In genomic region chr1:8247821-8248436, GRCh38 we compare ENCODE assay signal across 23 cellular contexts.
DNase-seq lines count a peak whose midpoint lies in the region; ATAC-seq, FAIRE-seq and TF ChIP-seq lines count a peak whose summit lies in the region.
"Had no signal": no experiment of that assay in that cellular context is flagged by ENCODE, and none has a peak within 500 bp of the region (broad histone marks: within the 10 kb centered on the region; RNA-seq: fewer than 3 reads in every experiment).

No MANE protein-coding gene starts in this region.

- DNase-seq in right lobe of liver = no peak
- peak; percentile 94 for DNase-seq in small intestine
- DNase-seq in brain microvascular endothelial cell = no peak
- DNase-seq in COLO668 (lab: John Stamatoyannopoulos, UW; ENCODE audit: unreplicated experiment) = no peak
- no peak for DNase-seq in osteoblast (ENCODE audit: insufficient read length, low spot score, missing footprints)
- DNase-seq: 8988T; Calu3; CD4-positive, alpha-beta T cell; GF-D8; IMR-90; NCI-H1048; NCI-H1436; NCI-H2029; NCI-H2171 treated with DMSO at 0.1 percent for 48 hours; NCI-H446 treated with DMSO at 0.1 percent for 48 hours; NCI-H69; Right ventricle myocardium superior had no signal

- peak; percentile 36 for FAIRE-seq in small intestine (lab: Jason Lieb, UNC)
- FAIRE-seq: RCC 7860 had no signal

- no peak overlapping the region for H2AFZ ChIP-seq in osteoblast (ENCODE audit: low read length)

- peak overlapping the region; percentile 37 for H3K27ac ChIP-seq in C4-2B
- H3K27ac ChIP-seq in duodenal mucosa (ENCODE audit: low read depth, low read length) = peak overlapping the region; percentile 36
- H3K27ac ChIP-seq in right lobe of liver = peak overlapping the region; percentile 68 to 88 (median 75)
- peak overlapping the region; percentile 74 to 83 for H3K27ac ChIP-seq in small intestine (ENCODE audit: low read depth in 1 of 2, low read length in 1 of 2)
- H3K27ac ChIP-seq in brain microvascular endothelial cell = no peak overlapping the region
- no peak overlapping the region for H3K27ac ChIP-seq in osteoblast (ENCODE audit: low read depth, low read length)
- H3K27ac ChIP-seq: HL-60 had no signal

- H4K20me1 ChIP-seq in osteoblast (ENCODE audit: insufficient read depth, low read length) = no peaks in the 10 kb centered on the region

- ATAC-seq in right lobe of liver (peak; percentile 46 to 61 (median 56)), GM18868 (IDR thresholded peaks at IDR 0.05; ENCODE audit: unreplicated experiment) (no peak)

- in situ Hi-C loops in brain microvascular endothelial cell (cut with HindIII; ENCODE audit: low pct_ligation_motif_present, low sequenced_read_pairs) = no loop called here

- H3K79me2 ChIP-seq in osteoblast (ENCODE audit: insufficient read depth, low read length) = no peaks in the 10 kb centered on the region

- intact Hi-C loops in right lobe of liver (cut with DNase I) = no loop called here

- H3K36me3 ChIP-seq in duodenal mucosa (ENCODE audit: control insufficient read depth in 1 of 2, insufficient read depth in 2 of 2, low read length in 2 of 2) (no peaks in the 10 kb centered on the region), right lobe of liver (no peaks in the 10 kb centered on the region), small intestine (ENCODE audit: control insufficient read depth in 2 of 2, insufficient read depth in 2 of 2, low read length in 2 of 2) (no peaks in the 10 kb centered on the region), brain microvascular endothelial cell (replicated peaks) (no peaks in the 10 kb centered on the region), osteoblast (ENCODE audit: insufficient read depth, low read length) (no peaks in the 10 kb centered on the region)
- H3K36me3 ChIP-seq: HAP-1 had no signal

- H3K4me3 ChIP-seq in duodenal mucosa (ENCODE audit: low read depth in 1 of 2, low read length in 2 of 2) = peak overlapping the region; percentile 21 to 35
- H3K4me3 ChIP-seq in right lobe of liver = peak overlapping the region in 1 of 3 donors; percentile 11
- no peak overlapping the region for H3K4me3 ChIP-seq in small intestine (ENCODE audit: low read depth in 1 of 2, low read length in 2 of 2)
- no peak overlapping the region for H3K4me3 ChIP-seq in brain microvascular endothelial cell (ENCODE audit: low read depth, low read length)
- no peak overlapping the region for H3K4me3 ChIP-seq in osteoblast (ENCODE audit: insufficient read depth, low read length)
- H3K4me3 ChIP-seq: HAP-1 had no signal

- peaks cover 6 to 9% of the 10 kb centered on the region in 2 donors for H3K4me1 ChIP-seq in duodenal mucosa (ENCODE audit: control insufficient read depth in 1 of 2, insufficient read depth in 2 of 2, low read length in 2 of 2)
- peaks cover 0 to 26% (median 12%) of the 10 kb centered on the region in 4 donors for H3K4me1 ChIP-seq in right lobe of liver
- no peaks in the 10 kb centered on the region for H3K4me1 ChIP-seq in small intestine (ENCODE audit: control insufficient read depth in 2 of 2, insufficient read depth in 1 of 2, low read depth in 1 of 2, low read length in 1 of 2)
- no peaks in the 10 kb centered on the region for H3K4me1 ChIP-seq in osteoblast (ENCODE audit: insufficient read depth, low read length)
- H3K4me1 ChIP-seq: HAP-1 had no signal

- TF ChIP-seq CTCF in C4-2B (conservative IDR thresholded peaks at IDR 0.05) (no peak), right lobe of liver (IDR thresholded peaks at IDR 0.05) (no peak), brain microvascular endothelial cell (IDR thresholded peaks at IDR 0.05; ENCODE audit: low read depth, low read length, missing control alignments) (no peak), osteoblast (IDR thresholded peaks at IDR 0.05; ENCODE audit: extremely low read depth, low read depth, low read length) (no peak)

- H3K27me3 ChIP-seq in duodenal mucosa (ENCODE audit: control insufficient read depth in 1 of 2, insufficient read depth in 2 of 2, low read length in 2 of 2) (no peaks in the 10 kb centered on the region), right lobe of liver (no peaks in the 10 kb centered on the region), small intestine (ENCODE audit: control insufficient read depth in 2 of 2, insufficient read depth in 2 of 2, low read length in 2 of 2) (no peaks in the 10 kb centered on the region), brain microvascular endothelial cell (replicated peaks) (no peaks in the 10 kb centered on the region), osteoblast (ENCODE audit: insufficient read depth, low read length) (no peaks in the 10 kb centered on the region)

- H3K4me2 ChIP-seq in osteoblast (ENCODE audit: insufficient read depth, low read length) = no peak overlapping the region

- no peak for TF ChIP-seq POLR2A in right lobe of liver (IDR thresholded peaks at IDR 0.05)

- WGBS in right lobe of liver (ENCODE audit: insufficient coverage, low coverage, low lambda C conversion rate, missing lambda C conversion rate) = 38% methylated on average over 10 of the region's 10 CpGs
- WGBS in small intestine, 3 donors = 14 to 64% (median 47%) methylated on average over 10 of the region's 10 CpGs

- H3K9ac ChIP-seq in duodenal mucosa (ENCODE audit: low read depth in 1 of 2, low read length in 2 of 2) = peak overlapping the region in 1 of 2 donors; percentile 39

- H3K9me3 ChIP-seq in duodenal mucosa (ENCODE audit: control insufficient read depth in 1 of 2, low read length in 2 of 2) (no peaks in the 10 kb centered on the region), right lobe of liver (no peaks in the 10 kb centered on the region), small intestine (ENCODE audit: control insufficient read depth, low read depth) (no peaks in the 10 kb centered on the region), osteoblast (ENCODE audit: low read depth, low read length) (no peaks in the 10 kb centered on the region)
- H3K9me3 ChIP-seq: HAP-1 had no signal

Comparison
In these comparisons a context has a peak if more than half of its experiments do, and no peak if none do; other contexts are left out.
1. H3K27ac ChIP-seq: peak in C4-2B (single experiment), duodenal mucosa (single experiment), right lobe of liver (3 of 3) and small intestine (2 of 2); none in brain microvascular endothelial cell (single experiment) and osteoblast (single experiment).
2. H3K4me3 ChIP-seq: peak in duodenal mucosa (2 of 2); none in small intestine (0 of 2), brain microvascular endothelial cell (single experiment) and osteoblast (single experiment).